Comparison of ENCODE assay signal across 20 cellular contexts in the genomic region with DNA sequence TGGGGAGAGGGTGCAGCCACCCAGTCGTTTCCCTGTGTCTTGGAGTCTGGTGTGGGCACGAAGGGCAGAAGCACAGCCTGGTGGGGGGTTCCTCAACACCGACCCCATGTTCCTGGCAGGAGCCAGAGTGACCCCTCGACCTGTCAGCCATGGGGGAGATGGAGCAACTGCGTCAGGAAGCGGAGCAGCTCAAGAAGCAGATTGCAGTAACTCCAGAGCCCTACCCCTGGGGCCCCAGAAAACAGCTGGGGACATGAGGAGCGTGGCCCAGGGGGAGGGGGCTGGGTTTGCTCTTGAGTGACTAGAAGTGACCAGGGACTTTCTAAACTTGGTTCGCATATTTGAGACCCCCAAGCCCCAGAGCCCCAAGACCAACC. TPM values are rescaled to one million over a fixed set of nuclear protein-coding genes. Genes with fewer than 3 reads are reported as not detected.
"Had no signal": no experiment of that assay in that cellular context is flagged by ENCODE, and none has a peak within 500 bp of the region (broad histone marks: within the 10 kb centered on the region; RNA-seq: fewer than 3 reads in every experiment).

No MANE protein-coding gene starts in this region.

- H3K27ac Mint-ChIP-seq: activated CD4-positive, alpha-beta memory T cell treated with anti-CD3 and anti-CD28 coated beads, Interleukin-2, amount 10 ng/mL, durations not matched to agents 7 days and 5 days; activated CD4-positive, alpha-beta T cell treated with anti-CD3 and anti-CD28 coated beads, Interleukin-2, amount 10 ng/mL, durations not matched to agents 24 days and 14 days; activated naive CD4-positive, alpha-beta T cell treated with anti-CD3 and anti-CD28 coated beads for 36 hours; activated naive CD8-positive, alpha-beta T cell treated with anti-CD3 and anti-CD28 coated beads, Interleukin-2, amount 10 ng/mL, durations not matched to agents 7 days and 5 days; activated T-cell treated with anti-CD3 and anti-CD28 coated beads, Interleukin-2, amount 50 U/mL, for 72 hours; memory B cell; stimulated activated naive CD8-positive, alpha-beta T cell treated with anti-CD3 and anti-CD28 coated beads, Interleukin-15, Interleukin-2, amounts not matched to agents 100 ng/mL and 50 ng/mL, for 24 hours had no signal

- H3K27me3 Mint-ChIP-seq: activated CD4-positive, alpha-beta memory T cell treated with anti-CD3 and anti-CD28 coated beads, Interleukin-2, amount 10 ng/mL, durations not matched to agents 7 days and 5 days; activated CD4-positive, alpha-beta T cell treated with anti-CD3 and anti-CD28 coated beads, Interleukin-2, amount 10 ng/mL, durations not matched to agents 24 days and 14 days; activated naive CD8-positive, alpha-beta T cell treated with anti-CD3 and anti-CD28 coated beads, Interleukin-2, amount 10 ng/mL, durations not matched to agents 7 days and 5 days; stimulated activated naive CD8-positive, alpha-beta T cell treated with anti-CD3 and anti-CD28 coated beads, Interleukin-15, Interleukin-2, amounts not matched to agents 100 ng/mL and 50 ng/mL, for 24 hours had no signal

- H3K27me3 ChIP-seq: foreskin keratinocyte, right lobe of liver, suprapubic skin, tibial nerve had no signal

- H3K4me3 ChIP-seq: right lobe of liver, skin epidermis, suprapubic skin, tibial nerve had no signal

- H3K4me3 Mint-ChIP-seq: activated CD4-positive, alpha-beta memory T cell treated with anti-CD3 and anti-CD28 coated beads, Interleukin-2, amount 10 ng/mL, durations not matched to agents 7 days and 5 days; activated CD4-positive, alpha-beta T cell treated with anti-CD3 and anti-CD28 coated beads, Interleukin-2, amount 10 ng/mL, durations not matched to agents 24 days and 14 days; activated naive CD4-positive, alpha-beta T cell treated with anti-CD3 and anti-CD28 coated beads for 36 hours; activated naive CD8-positive, alpha-beta T cell treated with anti-CD3 and anti-CD28 coated beads, Interleukin-2, amount 10 ng/mL, durations not matched to agents 7 days and 5 days; activated T-cell treated with anti-CD3 and anti-CD28 coated beads, Interleukin-2, amount 50 U/mL, for 72 hours; memory B cell; nephron; stimulated activated naive CD8-positive, alpha-beta T cell treated with anti-CD3 and anti-CD28 coated beads, Interleukin-15, Interleukin-2, amounts not matched to agents 100 ng/mL and 50 ng/mL, for 24 hours had no signal

- DNase-seq: activated CD4-positive, alpha-beta memory T cell treated with anti-CD3 and anti-CD28 coated beads, Interleukin-2, amount 10 ng/mL, durations not matched to agents 7 days and 5 days; activated CD4-positive, alpha-beta T cell treated with anti-CD3 and anti-CD28 coated beads, Interleukin-2, amount 10 ng/mL, durations not matched to agents 24 days and 14 days; activated effector memory CD4-positive, alpha-beta T cell treated with Interleukin-2 at 50 U/mL for 16 hours; activated naive CD4-positive, alpha-beta T cell treated with anti-CD3 and anti-CD28 coated beads for 36 hours; activated naive CD8-positive, alpha-beta T cell treated with anti-CD3 and anti-CD28 coated beads, Interleukin-2, amount 10 ng/mL, durations not matched to agents 7 days and 5 days; activated T-cell treated with anti-CD3 and anti-CD28 coated beads, Interleukin-2, amount 50 U/mL, for 72 hours; amniotic stem cell; cortex of kidney; effector CD4-positive, alpha-beta T cell; foreskin keratinocyte; nucleus accumbens; right lobe of liver; stimulated activated CD4-positive, alpha-beta T cell treated with anti-CD3 and anti-CD28 coated beads, Interleukin-1b, Interleukin-23, amount 100 ng/mL, for 48 hours had no signal

- H3K9me3 ChIP-seq: right lobe of liver, suprapubic skin, tibial nerve had no signal

- H3K4me1 ChIP-seq: foreskin keratinocyte, right lobe of liver, suprapubic skin, tibial nerve had no signal

- H3K36me3 Mint-ChIP-seq: memory B cell had no signal

- H3K27ac ChIP-seq: foreskin keratinocyte, right lobe of liver, skin epidermis, suprapubic skin, tibial nerve had no signal

- H3K9me3 Mint-ChIP-seq: activated CD4-positive, alpha-beta memory T cell treated with anti-CD3 and anti-CD28 coated beads, Interleukin-2, amount 10 ng/mL, durations not matched to agents 7 days and 5 days; activated CD4-positive, alpha-beta T cell treated with anti-CD3 and anti-CD28 coated beads, Interleukin-2, amount 10 ng/mL, durations not matched to agents 24 days and 14 days; activated naive CD4-positive, alpha-beta T cell treated with anti-CD3 and anti-CD28 coated beads for 36 hours; activated naive CD8-positive, alpha-beta T cell treated with anti-CD3 and anti-CD28 coated beads, Interleukin-2, amount 10 ng/mL, durations not matched to agents 7 days and 5 days; activated T-cell treated with anti-CD3 and anti-CD28 coated beads, Interleukin-2, amount 50 U/mL, for 72 hours; memory B cell; nephron; stimulated activated naive CD8-positive, alpha-beta T cell treated with anti-CD3 and anti-CD28 coated beads, Interleukin-15, Interleukin-2, amounts not matched to agents 100 ng/mL and 50 ng/mL, for 24 hours had no signal

- H3K4me1 Mint-ChIP-seq: activated CD4-positive, alpha-beta memory T cell treated with anti-CD3 and anti-CD28 coated beads, Interleukin-2, amount 10 ng/mL, durations not matched to agents 7 days and 5 days; activated naive CD8-positive, alpha-beta T cell treated with anti-CD3 and anti-CD28 coated beads, Interleukin-2, amount 10 ng/mL, durations not matched to agents 7 days and 5 days had no signal

- H3K36me3 ChIP-seq: right lobe of liver had no signal

RNA-seq across cellular contexts. Expression of a gene that starts 0.4 kb away (rescaled TPM):
- total RNA-seq: activated CD4-positive, alpha-beta memory T cell treated with anti-CD3 and anti-CD28 coated beads, Interleukin-2, amount 10 ng/mL, durations not matched to agents 7 days and 5 days had no signal

RNA-seq across cellular contexts. Expression of a gene that starts 19.5 kb away (rescaled TPM):
- total RNA-seq: activated CD4-positive, alpha-beta memory T cell treated with anti-CD3 and anti-CD28 coated beads, Interleukin-2, amount 10 ng/mL, durations not matched to agents 7 days and 5 days; bronchial epithelial cell had no signal
